8 cellular contexts compared by ENCODE assay signal in the genomic region with DNA sequence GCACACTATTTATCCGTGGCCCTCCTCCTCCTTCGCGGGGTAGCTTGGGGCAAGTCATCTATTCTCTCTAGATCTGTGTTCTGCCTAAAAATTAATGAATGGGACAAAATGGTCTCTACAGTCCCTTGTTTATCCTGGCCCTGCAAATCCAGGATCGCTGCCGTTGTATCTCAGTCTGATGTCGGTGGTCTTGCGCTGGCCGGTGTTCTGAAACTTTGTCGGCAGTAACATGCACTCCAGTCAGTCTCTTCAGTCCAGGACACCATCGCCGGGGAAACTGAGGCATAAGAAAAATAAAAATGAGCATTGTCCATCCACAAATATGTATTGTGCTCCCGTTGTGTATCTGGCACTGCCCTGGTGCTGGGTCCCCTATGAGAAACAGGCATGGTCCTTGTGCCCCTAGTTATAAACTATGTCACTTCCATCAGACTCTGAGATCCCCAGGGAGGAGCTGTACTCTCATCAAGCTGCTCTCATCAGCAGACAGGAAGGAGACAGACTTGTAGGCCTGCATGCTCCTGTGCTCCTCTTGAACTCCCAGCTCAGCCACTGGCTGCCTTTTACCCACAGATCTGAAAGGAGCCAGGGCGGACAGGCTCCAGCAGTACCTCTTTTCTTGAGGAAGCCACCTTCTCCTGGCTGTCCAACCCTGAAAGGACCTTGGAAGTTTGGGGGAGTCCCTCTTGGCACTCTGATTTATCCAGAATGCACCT. TPM values are rescaled to one million over a fixed set of nuclear protein-coding genes. Genes with fewer than 3 reads are reported as not detected.
DNase-seq lines count a peak whose midpoint lies in the region; TF ChIP-seq lines count a peak whose summit lies in the region.

No MANE protein-coding gene starts in this region.

- H3K9ac ChIP-seq in BLaER1 treated with 17β-estradiol and CSF1 and Interleukin-3, amounts not matched to agents 10 nM and 100 nM = peak overlapping the region in 1 of 11 experiments; percentile 38; a peak in 1 of 22 replicates
- no peak overlapping the region for H3K9ac ChIP-seq in NT2/D1 (ENCODE audit: insufficient read length, low read depth)
- no peak overlapping the region for H3K9ac ChIP-seq in neural progenitor cell

- peak overlapping the region; percentile 75 to 99 (median 95) for H3K4me2 ChIP-seq in BLaER1 treated with 17β-estradiol and CSF1 and Interleukin-3, amounts not matched to agents 10 nM and 100 nM
- H3K4me2 ChIP-seq in neural progenitor cell = peak overlapping the region; percentile 90

- peaks cover 30% of the 10 kb centered on the region for H3K4me1 Mint-ChIP-seq in neural progenitor cell

- H3K36me3 ChIP-seq in BLaER1 treated with 17β-estradiol and CSF1 and Interleukin-3, amounts not matched to agents 10 nM and 100 nM = peaks cover 0 to 13% (median 0%) of the 10 kb centered on the region in 11 experiments; a peak in 5 of 22 replicates
- peaks cover 13% of the 10 kb centered on the region for H3K36me3 ChIP-seq in NT2/D1 (ENCODE audit: insufficient read depth, insufficient read length, low read length)
- no peaks in the 10 kb centered on the region for H3K36me3 ChIP-seq in effector memory CD4-positive, alpha-beta T cell (ENCODE audit: control insufficient read depth, insufficient read depth, low read length)
- no peaks in the 10 kb centered on the region for H3K36me3 ChIP-seq in neural progenitor cell

- H3K4me3 ChIP-seq in BLaER1 treated with 17β-estradiol and CSF1 and Interleukin-3, amounts not matched to agents 10 nM and 100 nM = peak overlapping the region in 9 of 10 experiments; percentile 67 to 84 (median 74); a peak in 13 of 20 replicates
- H3K4me3 ChIP-seq in NT2/D1 (ENCODE audit: insufficient read length, low read depth) (peak overlapping the region; percentile 90), neural progenitor cell (peak overlapping the region; percentile 69)
- H3K4me3 ChIP-seq in effector memory CD4-positive, alpha-beta T cell (ENCODE audit: insufficient read depth, low read depth, low read length, poor library complexity, severe bottlenecking) = peak overlapping the region; percentile 65

- no peak for TF ChIP-seq CTCF in neural progenitor cell (IDR thresholded peaks at IDR 0.05)
- TF ChIP-seq CTCF in GM13976 (IDR thresholded peaks at IDR 0.05; ENCODE audit: borderline replicate concordance, control extremely low read depth, extremely low read depth, insufficient read depth, missing control alignments) = no peak

- H3K79me2 ChIP-seq in neural progenitor cell (ENCODE audit: low read depth) = peaks cover 3% of the 10 kb centered on the region

- peak overlapping the region; percentile 96 for H3K4me3 Mint-ChIP-seq in neural progenitor cell

- H3K27ac Mint-ChIP-seq in neural progenitor cell = peak overlapping the region; percentile 68

- peaks cover 21 to 62% (median 52%) of the 10 kb centered on the region in 10 experiments for H3K4me1 ChIP-seq in BLaER1 treated with 17β-estradiol and CSF1 and Interleukin-3, amounts not matched to agents 10 nM and 100 nM
- H3K4me1 ChIP-seq in NT2/D1 (ENCODE audit: insufficient read depth, insufficient read length) (peaks cover 7% of the 10 kb centered on the region), neural progenitor cell (peaks cover 16% of the 10 kb centered on the region)
- H3K4me1 ChIP-seq in effector memory CD4-positive, alpha-beta T cell (ENCODE audit: control insufficient read depth, insufficient read depth, low read length, poor library complexity, severe bottlenecking) = peaks cover 13% of the 10 kb centered on the region

- H3K9me3 Mint-ChIP-seq in neural progenitor cell = no peaks in the 10 kb centered on the region

- peaks cover 25 to 29% (median 28%) of the 10 kb centered on the region in 11 experiments for H3K27me3 ChIP-seq in BLaER1 treated with 17β-estradiol and CSF1 and Interleukin-3, amounts not matched to agents 10 nM and 100 nM
- H3K27me3 ChIP-seq in NT2/D1 (ENCODE audit: insufficient read depth, insufficient read length) (peaks cover 53% of the 10 kb centered on the region), neural progenitor cell (peaks cover 54% of the 10 kb centered on the region)
- H3K27me3 ChIP-seq in effector memory CD4-positive, alpha-beta T cell (replicated peaks; ENCODE audit: control insufficient read depth, insufficient read depth, low read length, poor library complexity, severe bottlenecking) = peaks cover 26% of the 10 kb centered on the region

- DNase-seq in NT2/D1 (ENCODE audit: low read depth, low spot score) = no peak
- DNase-seq in effector memory CD4-positive, alpha-beta T cell = no peak
- DNase-seq in neural progenitor cell (ENCODE audit: low spot score) = no peak
- DNase-seq in epidermal melanocyte (ENCODE audit: insufficient read length, low spot score) = no peak
- no peak for DNase-seq in DMS153 (lab: John Stamatoyannopoulos, UW)
- DNase-seq in occipital lobe (lab: John Stamatoyannopoulos, UW) = no peak
- no peak for DNase-seq in GM13976 (ENCODE audit: low spot score)

- H3K27me3 Mint-ChIP-seq in neural progenitor cell (ENCODE audit: insufficient read depth, low read depth) = peaks cover 31% of the 10 kb centered on the region

- in situ Hi-C loops in GM13976 (cut with MboI; ENCODE audit: low sequenced_read_pairs, unreplicated experiment) = loop anchor here (25.0 kb wide), 2 partner anchors 276 to 501 kb away; a partner anchor contains a TSS

- H2AFZ ChIP-seq in neural progenitor cell (replicated peaks) = no peak overlapping the region

- peaks cover 23% of the 10 kb centered on the region for H3F3A ChIP-seq in neural progenitor cell (ENCODE audit: low read depth)

- H3K27ac ChIP-seq in BLaER1 treated with 17β-estradiol and CSF1 and Interleukin-3, amounts not matched to agents 10 nM and 100 nM = peak overlapping the region in 3 of 11 experiments; percentile 71 to 82 (median 79); a peak in 4 of 22 replicates
- H3K27ac ChIP-seq in effector memory CD4-positive, alpha-beta T cell (ENCODE audit: insufficient read depth, low read length, poor library complexity, severe bottlenecking) = no peak overlapping the region
- no peak overlapping the region for H3K27ac ChIP-seq in neural progenitor cell

- H3K36me3 Mint-ChIP-seq in neural progenitor cell = peaks cover 6% of the 10 kb centered on the region

- H4K20me1 ChIP-seq in BLaER1 treated with 17β-estradiol and CSF1 and Interleukin-3, amounts not matched to agents 10 nM and 100 nM = peaks cover 0 to 29% (median 6%) of the 10 kb centered on the region in 11 experiments; a peak in 12 of 22 replicates
- peaks cover 23% of the 10 kb centered on the region for H4K20me1 ChIP-seq in neural progenitor cell (ENCODE audit: low read depth)

- H3K9me3 ChIP-seq in BLaER1 treated with 17β-estradiol and CSF1 and Interleukin-3, amounts not matched to agents 10 nM and 100 nM (replicated peaks in 1 of 11) = no peaks in the 10 kb centered on the region
- no peaks in the 10 kb centered on the region for H3K9me3 ChIP-seq in NT2/D1 (ENCODE audit: insufficient read depth, low read length)
- H3K9me3 ChIP-seq in effector memory CD4-positive, alpha-beta T cell (ENCODE audit: control insufficient read depth, low read length) = no peaks in the 10 kb centered on the region
- no peaks in the 10 kb centered on the region for H3K9me3 ChIP-seq in neural progenitor cell (ENCODE audit: low read depth)

RNA-seq across cellular contexts. Expression of a gene that starts 13.7 kb away (rescaled TPM):
- 14.1 TPM in 2 replicates for total RNA-seq in neural progenitor cell (ENCODE audit: low replicate concordance)
- total RNA-seq in occipital lobe = 1.2 TPM

RNA-seq across cellular contexts. Expression of a gene that starts 57.4 kb away (rescaled TPM):
- total RNA-seq in neural progenitor cell (ENCODE audit: low replicate concordance) = 49.4 and 54.2 TPM in 2 replicates
- 14.0 TPM for total RNA-seq in occipital lobe
